In the genomic region with DNA sequence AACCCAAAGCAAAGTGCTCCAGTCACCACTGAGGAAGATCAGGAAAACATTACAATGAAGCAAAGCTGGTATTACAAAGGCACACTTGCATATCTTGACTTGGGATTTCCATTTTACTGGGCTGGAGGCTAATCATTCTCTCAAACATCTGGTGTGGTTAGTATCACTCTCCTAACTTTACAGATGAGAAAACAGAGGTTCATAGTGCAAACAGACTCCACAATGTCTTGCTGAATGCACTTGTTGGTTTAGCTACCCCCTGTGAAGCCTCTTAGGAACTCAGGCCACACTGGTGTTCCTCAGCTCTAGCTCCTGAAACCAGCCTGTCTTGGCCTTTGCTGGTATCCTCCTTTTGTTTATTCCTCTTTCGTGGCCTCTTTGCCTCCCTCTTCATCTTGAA, we compare ENCODE assay signal across 19 cellular contexts. TPM values are rescaled to one million over a fixed set of nuclear protein-coding genes. Genes with fewer than 3 reads are reported as not detected.
DNase-seq lines count a peak whose midpoint lies in the region; ATAC-seq, FAIRE-seq and TF ChIP-seq lines count a peak whose summit lies in the region.
"Had no signal": no experiment of that assay in that cellular context is flagged by ENCODE, and none has a peak within 500 bp of the region (broad histone marks: within the 10 kb centered on the region; RNA-seq: fewer than 3 reads in every experiment).

No MANE protein-coding gene starts in this region.

- no peaks in the 10 kb centered on the region for H4K20me1 ChIP-seq in GM12878 (ENCODE audit: control insufficient read depth, insufficient read depth)

- DNase-seq in GM12878 (ENCODE audit: low read depth, low spot score): no peak
- no peak for DNase-seq in activated T-cell treated with anti-CD3 and anti-CD28 coated beads, Interleukin-2, amount 50 U/mL, for 1 hour
- no peak for DNase-seq in pons (ENCODE audit: low spot score)
- no peak for DNase-seq in effector memory CD4-positive, alpha-beta T cell
- DNase-seq in DMS153 (lab: John Stamatoyannopoulos, UW): no peak
- DNase-seq: activated CD4-positive, alpha-beta T cell treated with anti-CD3 and anti-CD28 coated beads for 4 hours; activated naive CD4-positive, alpha-beta T cell treated with anti-CD3 and anti-CD28 coated beads, Interleukin-2, amount 50 U/mL, for 16 hours; glutamatergic neuron; NCI-H1436 treated with DMSO at 0.1 percent for 48 hours; NCI-H446 treated with DMSO at 0.1 percent for 48 hours; SHP77 treated with DMSO at 0.1 percent for 48 hours; stimulated activated CD4-positive, alpha-beta T cell treated with anti-CD3 and anti-CD28 coated beads, Interleukin-1b, Interleukin-23, amount 100 ng/mL, for 48 hours had no signal

- no peak for TF ChIP-seq CTCF in GM12878 (IDR thresholded peaks at IDR 0.05 in 2 of 3, conservative IDR thresholded peaks at IDR 0.05 in 1 of 3; ENCODE audit: control insufficient read depth in 2 of 3, extremely low read depth in 1 of 3, insufficient read depth in 1 of 3, low read depth in 3 of 3, low read length in 3 of 3)

- peak; percentile 65 for ATAC-seq in GM19023 (IDR thresholded peaks at IDR 0.05; ENCODE audit: unreplicated experiment)
- peak; percentile 52 for ATAC-seq in GM21717 (IDR thresholded peaks at IDR 0.05; ENCODE audit: unreplicated experiment)
- peak; percentile 81 for ATAC-seq in HG03097 (IDR thresholded peaks at IDR 0.05; ENCODE audit: low FRiP score, unreplicated experiment)
- ATAC-seq in GM12878: peak; percentile 72
- ATAC-seq: right lobe of liver had no signal

- no peaks in the 10 kb centered on the region for H3K9me3 ChIP-seq in GM12878 (replicated peaks; ENCODE audit: control insufficient read depth, insufficient read depth, low read length)
- no peaks in the 10 kb centered on the region for H3K9me3 ChIP-seq in effector memory CD4-positive, alpha-beta T cell (ENCODE audit: control insufficient read depth, low read length)
- H3K9me3 ChIP-seq: neutrophil, right lobe of liver had no signal

- H3K9ac ChIP-seq in GM12878 (ENCODE audit: control insufficient read depth, insufficient read depth, low read length): no peak overlapping the region

- RAD21 ChIA-PET in GM12878 (lab: Charles Lee; ENCODE audit: unreplicated experiment): interaction anchor here (0.9 to 4.4 kb wide), 5 partner anchors 19 to 30 kb away, joined by 3 to 22 read pairs (median 6); a partner anchor contains a TSS

- in situ Hi-C loops in GM12878 (cut with MboI): no loop called here

- no peak overlapping the region for H3K27ac ChIP-seq in GM12878 (ENCODE audit: control insufficient read depth, insufficient read depth)
- H3K27ac ChIP-seq in effector memory CD4-positive, alpha-beta T cell (ENCODE audit: insufficient read depth, low read length, poor library complexity, severe bottlenecking): no peak overlapping the region
- H3K27ac ChIP-seq: neutrophil, right lobe of liver had no signal

- H2AFZ ChIP-seq in GM12878 (ENCODE audit: control insufficient read depth, low read depth, low read length): no peak overlapping the region

- H3K4me3 ChIP-seq in GM12878: no peak overlapping the region
- no peak overlapping the region for H3K4me3 ChIP-seq in effector memory CD4-positive, alpha-beta T cell (ENCODE audit: insufficient read depth, low read depth, low read length, poor library complexity, severe bottlenecking)
- H3K4me3 ChIP-seq: right lobe of liver had no signal

- H3K36me3 ChIP-seq in GM12878 (ENCODE audit: control insufficient read depth in 2 of 2, insufficient read depth in 2 of 2, low read length in 1 of 2): no peaks in the 10 kb centered on the region
- no peaks in the 10 kb centered on the region for H3K36me3 ChIP-seq in effector memory CD4-positive, alpha-beta T cell (ENCODE audit: control insufficient read depth, insufficient read depth, low read length)
- H3K36me3 ChIP-seq: neutrophil, right lobe of liver had no signal

- H3K79me2 ChIP-seq in GM12878 (ENCODE audit: control insufficient read depth, insufficient read depth, low read length): no peaks in the 10 kb centered on the region

- SMC1A ChIA-PET in GM12878 (lab: Charles Lee; ENCODE audit: uncharacterized antibody, unreplicated experiment): interaction anchor here (1.0 to 3.5 kb wide), 8 partner anchors 8 to 35 kb away, joined by 4 to 17 read pairs (median 8); a partner anchor contains a TSS

- POLR2A ChIA-PET in GM12878 (lab: Charles Lee): interaction anchor here (1.6 to 1.8 kb wide), 2 partner anchors 16 to 29 kb away, joined by 3 to 5 read pairs; a partner anchor contains a TSS

- H3K4me2 ChIP-seq in GM12878 (ENCODE audit: control insufficient read depth, insufficient read depth): no peak overlapping the region

- intact Hi-C loops in GM12878 (cut with micrococcal nuclease; ENCODE audit: unreplicated experiment): no loop called here

- no peaks in the 10 kb centered on the region for H3K27me3 ChIP-seq in GM12878 (replicated peaks in 1 of 2; ENCODE audit: control insufficient read depth in 2 of 2, insufficient read depth in 2 of 2, low read length in 1 of 2)
- no peaks in the 10 kb centered on the region for H3K27me3 ChIP-seq in effector memory CD4-positive, alpha-beta T cell (replicated peaks; ENCODE audit: control insufficient read depth, insufficient read depth, low read length, poor library complexity, severe bottlenecking)
- H3K27me3 ChIP-seq: right lobe of liver had no signal

- TF ChIP-seq EP300 in GM12878 (IDR thresholded peaks at IDR 0.05; ENCODE audit: borderline replicate concordance in 1 of 2, control insufficient read depth in 1 of 2, low read depth in 2 of 2, low read length in 2 of 2): no peak

- FAIRE-seq in GM12878 (lab: Jason Lieb, UNC): no peak
- FAIRE-seq: GM12892, islet of Langerhans had no signal

- no TSS peak for BruUV-seq in GM12878 (replicated peaks; lab: Mats Ljungman, UMichigan)

- TF ChIP-seq RAD21 in GM12878 (IDR thresholded peaks at IDR 0.05; ENCODE audit: insufficient read depth, low read depth, low read length): no peak

- H3K4me1 ChIP-seq in GM12878 (ENCODE audit: control insufficient read depth, insufficient read depth, low read length): no peaks in the 10 kb centered on the region
- H3K4me1 ChIP-seq in effector memory CD4-positive, alpha-beta T cell (ENCODE audit: control insufficient read depth, insufficient read depth, low read length, poor library complexity, severe bottlenecking): no peaks in the 10 kb centered on the region

- TF ChIP-seq POLR2A in GM12878 (IDR thresholded peaks at IDR 0.05; ENCODE audit: low read depth, low read length): no peak

- CTCF ChIA-PET in GM12878 (lab: Yijun Ruan, JAX): interaction anchor here (0.6 to 1.1 kb wide), 2 partner anchors 74 to 75 kb away, joined by 3 read pairs; no protein-coding TSS in a partner anchor

- WGBS in GM12878 (ENCODE audit: insufficient coverage, insufficient replicate concordance, low lambda C conversion rate, missing lambda C conversion rate): 8% methylated on average over 1 of the region's 1 CpG

TF ChIP-seq in GM12878, 131 proteins besides CTCF, POLR2A, EP300 and RAD21 (continues in another document):
- TF ChIP-seq SUZ12 (IDR thresholded peaks at IDR 0.05; ENCODE audit: unreplicated experiment) (no peak), NR2F1 (conservative IDR thresholded peaks at IDR 0.05) (no peak), RB1 (IDR thresholded peaks at IDR 0.05; ENCODE audit: borderline replicate concordance) (no peak), NRF1 (conservative IDR thresholded peaks at IDR 0.05; ENCODE audit: low read depth, low read length) (no peak), CBFB (IDR thresholded peaks at IDR 0.05; ENCODE audit: low read depth) (no peak), BRCA1 (IDR thresholded peaks at IDR 0.05; ENCODE audit: low read depth, low read length) (no peak; the same call in 1 of the 2 replicates), IKZF1 (conservative IDR thresholded peaks at IDR 0.05) (peak; percentile 44; the same call in 1 of the 2 replicates), TAF1 (IDR thresholded peaks at IDR 0.05; ENCODE audit: borderline replicate concordance, low read depth, low read length) (no peak), IKZF2 (IDR thresholded peaks at IDR 0.05) (peak in 1 of 2 experiments; percentile 26; a peak in 2 of 4 replicates)

RNA-seq across cellular contexts. Expression of a gene that starts 29.5 kb away (rescaled TPM):
- 145 and 164 TPM in 2 replicates for total RNA-seq in GM12878 (2013; cell fraction: nucleolus; rRNA removed)
- total RNA-seq in GM12878 (2014; rRNA removed): 8.0 and 10.4 TPM in 2 replicates
- 11.1 and 11.4 TPM in 2 replicates for total RNA-seq in GM12878 (2014; rRNA removed; fragmentation: Illumina TruSeq; extraction: Trizol)
- total RNA-seq in GM12878 (2021): 14.8 and 15.4 TPM in 2 replicates
- 5.4 TPM for polyA plus RNA-seq in GM12878 (2011; ENCODE audit: low read depth)
- polyA plus RNA-seq in GM12878 (2011; rRNA removed): 40.6 and 56.1 TPM in 2 replicates
- polyA plus RNA-seq in GM12878 (2011; cell fraction: cytosol; rRNA removed): 16.7 and 22.3 TPM in 2 replicates
- 19.8 and 23.5 TPM in 2 replicates for polyA plus RNA-seq in GM12878 (2011; cell fraction: nucleus; rRNA removed)
- 5.0 and 5.7 TPM in 2 replicates for polyA plus RNA-seq in GM12878 (2012)
- polyA plus RNA-seq in GM12878 (2014; fragmentation: Illumina TruSeq; extraction: Trizol): 9.2 and 11.1 TPM in 2 replicates
- polyA plus RNA-seq in GM12878 (2014; fragmentation: Nextera tagmentation; extraction: Ambion mirVana): 1 to 10 TPM; 3.6 to 7.1 TPM
- polyA plus RNA-seq in GM12878 (2014; rRNA removed): 12.4 and 12.5 TPM in 2 replicates
- polyA plus RNA-seq in GM12878 (2016; fragmentation: Nextera tagmentation; extraction: Ambion mirVana): 10 to 100 TPM; 14.2 to 16.0 TPM
- 45.7 and 59.2 TPM in 2 replicates for polyA minus RNA-seq in GM12878 (2011; rRNA and poly(A)+ RNA removed)
- polyA minus RNA-seq in GM12878 (2011; cell fraction: cytosol; rRNA and poly(A)+ RNA removed): 11.4 and 22.4 TPM in 2 replicates
- polyA minus RNA-seq in GM12878 (2011; cell fraction: nucleus; rRNA and poly(A)+ RNA removed): 21.9 and 33.2 TPM in 2 replicates
